Comparison of ENCODE assay signal across 1 cellular context in the genomic region with DNA sequence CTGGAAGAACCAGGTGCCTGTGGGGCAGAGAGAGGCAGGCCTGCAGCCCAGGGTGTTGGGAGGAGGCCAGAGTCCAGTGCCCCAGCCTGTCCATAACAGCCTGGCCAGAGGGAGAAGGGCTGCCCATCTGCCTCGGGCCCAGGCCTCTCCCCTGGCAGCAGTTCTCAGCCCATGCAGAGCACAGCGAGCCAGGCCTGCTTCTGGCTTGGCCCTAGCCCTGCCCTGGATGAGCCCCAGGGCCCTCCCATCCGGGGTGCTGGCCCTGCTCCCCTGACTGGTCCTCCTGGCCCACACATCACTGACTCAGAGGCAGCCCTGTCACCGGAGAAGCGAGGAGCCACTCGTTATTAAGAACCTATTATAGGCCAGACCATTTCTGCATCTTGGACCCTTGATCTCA.
TF ChIP-seq lines count a peak whose summit lies in the region.

No MANE protein-coding gene starts in this region.

TF ChIP-seq in IMR-90, 13 proteins besides CTCF, POLR2A, EP300 and RAD21:
- no peak for TF ChIP-seq CHD1 (IDR thresholded peaks at IDR 0.05; ENCODE audit: low read depth, low read length)
- no peak for TF ChIP-seq RFX5 (IDR thresholded peaks at IDR 0.05; ENCODE audit: low read depth, low read length)
- TF ChIP-seq MXI1 (IDR thresholded peaks at IDR 0.05; ENCODE audit: borderline replicate concordance, low read depth, low read length) = no peak
- TF ChIP-seq NFE2L2 (IDR thresholded peaks at IDR 0.05; ENCODE audit: low read depth, low read length) = no peak
- no peak for TF ChIP-seq BHLHE40 (IDR thresholded peaks at IDR 0.05; ENCODE audit: low read depth, low read length)
- TF ChIP-seq SMC3 (IDR thresholded peaks at IDR 0.05; ENCODE audit: low read depth, low read length) = no peak
- TF ChIP-seq, protein P1, sequence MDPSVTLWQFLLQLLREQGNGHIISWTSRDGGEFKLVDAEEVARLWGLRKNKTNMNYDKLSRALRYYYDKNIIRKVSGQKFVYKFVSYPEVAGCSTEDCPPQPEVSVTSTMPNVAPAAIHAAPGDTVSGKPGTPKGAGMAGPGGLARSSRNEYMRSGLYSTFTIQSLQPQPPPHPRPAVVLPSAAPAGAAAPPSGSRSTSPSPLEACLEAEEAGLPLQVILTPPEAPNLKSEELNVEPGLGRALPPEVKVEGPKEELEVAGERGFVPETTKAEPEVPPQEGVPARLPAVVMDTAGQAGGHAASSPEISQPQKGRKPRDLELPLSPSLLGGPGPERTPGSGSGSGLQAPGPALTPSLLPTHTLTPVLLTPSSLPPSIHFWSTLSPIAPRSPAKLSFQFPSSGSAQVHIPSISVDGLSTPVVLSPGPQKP (IDR thresholded peaks at IDR 0.05; ENCODE audit: borderline replicate concordance, low read depth, low read length) = no peak
- TF ChIP-seq MAZ (IDR thresholded peaks at IDR 0.05; ENCODE audit: borderline replicate concordance, low read depth, low read length) = no peak
- TF ChIP-seq, protein P2, sequence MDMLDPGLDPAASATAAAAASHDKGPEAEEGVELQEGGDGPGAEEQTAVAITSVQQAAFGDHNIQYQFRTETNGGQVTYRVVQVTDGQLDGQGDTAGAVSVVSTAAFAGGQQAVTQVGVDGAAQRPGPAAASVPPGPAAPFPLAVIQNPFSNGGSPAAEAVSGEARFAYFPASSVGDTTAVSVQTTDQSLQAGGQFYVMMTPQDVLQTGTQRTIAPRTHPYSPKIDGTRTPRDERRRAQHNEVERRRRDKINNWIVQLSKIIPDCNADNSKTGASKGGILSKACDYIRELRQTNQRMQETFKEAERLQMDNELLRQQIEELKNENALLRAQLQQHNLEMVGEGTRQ (IDR thresholded peaks at IDR 0.05; ENCODE audit: low read depth, low read length) = no peak
